Comparison of ENCODE assay signal across 17 cellular contexts in genomic region chr2:103898561-103898960, GRCh38.
DNase-seq lines count a peak whose midpoint lies in the region; ATAC-seq, FAIRE-seq and TF ChIP-seq lines count a peak whose summit lies in the region.
"Had no signal": no experiment of that assay in that cellular context is flagged by ENCODE, and none has a peak within 500 bp of the region (broad histone marks: within the 10 kb centered on the region; RNA-seq: fewer than 3 reads in every experiment).

No MANE protein-coding gene starts in this region.

- H3K9me3 Mint-ChIP-seq in astrocyte (ENCODE audit: unreplicated experiment) = no peaks in the 10 kb centered on the region

- TF ChIP-seq CTCF in astrocyte (IDR thresholded peaks at IDR 0.05; ENCODE audit: insufficient read depth, low read depth, low read length) (no peak), lower leg skin (IDR thresholded peaks at IDR 0.05) (no peak)

- peak overlapping the region; percentile 47 for H3K27ac Mint-ChIP-seq in astrocyte (ENCODE audit: unreplicated experiment)
- H3K27ac Mint-ChIP-seq: CD8-positive, alpha-beta memory T cell had no signal

- no peaks in the 10 kb centered on the region for H3K36me3 ChIP-seq in astrocyte (ENCODE audit: insufficient read depth, low read length)
- H3K36me3 ChIP-seq: BLaER1, HAP-1 had no signal

- no peaks in the 10 kb centered on the region for H3K27me3 ChIP-seq in astrocyte (ENCODE audit: insufficient read depth, low read length)
- H3K27me3 ChIP-seq: BLaER1 had no signal

- FAIRE-seq in astrocyte (lab: Jason Lieb, UNC) = no peak
- FAIRE-seq: GM12878, GM18507 had no signal

- no peaks in the 10 kb centered on the region for H3K36me3 Mint-ChIP-seq in astrocyte (ENCODE audit: low read depth, unreplicated experiment)
- H3K36me3 Mint-ChIP-seq: CD8-positive, alpha-beta memory T cell had no signal

- H3K4me2 ChIP-seq in astrocyte (ENCODE audit: low read length) = no peak overlapping the region
- H3K4me2 ChIP-seq: BLaER1 had no signal

- 77 to 82% methylated on average over 3 of the region's 3 CpGs for WGBS in lower leg skin, 2 donors

- in situ Hi-C loops in Caki2 (cut with HindIII; ENCODE audit: low pct_unique_long_range_greater_than_20kb, low sequenced_read_pairs) = no loop called here

- H3K4me1 Mint-ChIP-seq in astrocyte (ENCODE audit: low read depth, unreplicated experiment) = peaks cover 8% of the 10 kb centered on the region
- H3K4me1 Mint-ChIP-seq: CD8-positive, alpha-beta memory T cell had no signal

- no peak overlapping the region for H3K4me3 Mint-ChIP-seq in astrocyte (ENCODE audit: unreplicated experiment)
- H3K4me3 Mint-ChIP-seq: CD8-positive, alpha-beta memory T cell had no signal

- DNase-seq in Caki2 (ENCODE audit: low read depth) (peak; percentile 26), NCI-H460 (ENCODE audit: extremely low read depth, low read depth) (peak; percentile 14), astrocyte (ENCODE audit: low read depth) (peak; percentile 39), kidney tubule cell (ENCODE audit: low spot score) (peak; percentile 45), lower leg skin (ENCODE audit: low spot score in 2 of 2) (no peak), NCI-H345 (lab: John Stamatoyannopoulos, UW) (no peak)
- DNase-seq: 8988T; AML-193; Caco-2; CD8-positive, alpha-beta memory T cell; DMS53; GOT3 had no signal

- H3K9ac ChIP-seq in astrocyte (ENCODE audit: low read length) = no peak overlapping the region
- H3K9ac ChIP-seq: BLaER1 had no signal

- H3K27ac ChIP-seq in astrocyte (ENCODE audit: low read depth, low read length) = no peak overlapping the region
- H3K27ac ChIP-seq: BLaER1 had no signal

- no peaks in the 10 kb centered on the region for H4K20me1 ChIP-seq in astrocyte (ENCODE audit: insufficient read depth, low read length)
- H4K20me1 ChIP-seq: BLaER1 had no signal

- H3K4me3 ChIP-seq in astrocyte (ENCODE audit: insufficient read depth, low read depth, low read length) (no peak overlapping the region), lower leg skin (ENCODE audit: low read depth, poor library complexity, severe bottlenecking) (no peak overlapping the region)
- H3K4me3 ChIP-seq: BLaER1, GM12878, HAP-1 had no signal

- no peaks in the 10 kb centered on the region for H3K9me3 ChIP-seq in astrocyte (ENCODE audit: insufficient read depth, low read depth, low read length)
- H3K9me3 ChIP-seq: BLaER1, Caco-2, HAP-1 had no signal

- no peaks in the 10 kb centered on the region for H3K27me3 Mint-ChIP-seq in astrocyte (ENCODE audit: low read depth, unreplicated experiment)
- H3K27me3 Mint-ChIP-seq: CD8-positive, alpha-beta memory T cell had no signal

- intact Hi-C loops in lower leg skin (cut with DNase I; ENCODE audit: low total_unique reads) = no loop called here

- no peak overlapping the region for H2AFZ ChIP-seq in astrocyte (ENCODE audit: low read depth, low read length)

- H3K4me1 ChIP-seq in astrocyte (ENCODE audit: insufficient read depth, low read length) = no peaks in the 10 kb centered on the region
- H3K4me1 ChIP-seq: BLaER1, Caco-2, HAP-1 had no signal

- H3K79me2 ChIP-seq in astrocyte (ENCODE audit: insufficient read depth, low read length) = no peaks in the 10 kb centered on the region

- no peak for TF ChIP-seq POLR2A in lower leg skin (IDR thresholded peaks at IDR 0.05)

- no peak for ATAC-seq in GM18868 (IDR thresholded peaks at IDR 0.05; ENCODE audit: unreplicated experiment)
- ATAC-seq: GM12878 had no signal

Comparison
In these comparisons a context has a peak if more than half of its experiments do, and no peak if none do; other contexts are left out.
1. DNase-seq: peak in Caki2 (single experiment), NCI-H460 (single experiment), astrocyte (single experiment) and kidney tubule cell (single experiment); none in lower leg skin (0 of 2) and NCI-H345 (single experiment).